ENCODE assay signal across 28 cellular contexts in genomic region chr1:82503805-82504204, GRCh38.
DNase-seq lines count a peak whose midpoint lies in the region; ATAC-seq and TF ChIP-seq lines count a peak whose summit lies in the region.
"Had no signal": no experiment of that assay in that cellular context is flagged by ENCODE, and none has a peak within 500 bp of the region (broad histone marks: within the 10 kb centered on the region; RNA-seq: fewer than 3 reads in every experiment).

No MANE protein-coding gene starts in this region.

- no peak for TF ChIP-seq CTCF in MCF 10A (IDR thresholded peaks at IDR 0.05; ENCODE audit: unreplicated experiment)
- TF ChIP-seq CTCF in breast epithelium (IDR thresholded peaks at IDR 0.05): no peak
- no peak for TF ChIP-seq CTCF in mammary epithelial cell (conservative IDR thresholded peaks at IDR 0.05 in 1 of 2, IDR thresholded peaks at IDR 0.05 in 1 of 2; ENCODE audit: extremely low read depth in 1 of 2, insufficient read depth in 1 of 2, low read depth in 1 of 2, low read length in 2 of 2)
- TF ChIP-seq CTCF in tibial artery (IDR thresholded peaks at IDR 0.05): no peak

- H3K36me3 ChIP-seq in breast epithelium (no peaks in the 10 kb centered on the region), mammary epithelial cell (ENCODE audit: insufficient read depth, low read length) (no peaks in the 10 kb centered on the region), tibial artery (no peaks in the 10 kb centered on the region)
- H3K36me3 ChIP-seq: heart right ventricle, suprapubic skin had no signal

- H3K4me1 Mint-ChIP-seq in MCF 10A (ENCODE audit: insufficient read depth, unreplicated experiment): peaks cover 17% of the 10 kb centered on the region
- H3K4me1 Mint-ChIP-seq: activated B cell treated with CpG ODN at 0.5 μM for 24 hours; activated naive CD8-positive, alpha-beta T cell treated with anti-CD3 and anti-CD28 coated beads for 36 hours; B cell; IgD-negative memory B cell; naive B cell; stimulated activated effector memory CD8-positive, alpha-beta T cell treated with anti-CD3 and anti-CD28 coated beads, Interleukin-12 subunit alpha, Interleukin-12 subunit beta, amount 100 ng/mL, for 72 hours had no signal

- peak overlapping the region; percentile 7 for H2AFZ ChIP-seq in mammary epithelial cell (ENCODE audit: low read depth, low read length)

- H3K9me3 ChIP-seq in breast epithelium: no peaks in the 10 kb centered on the region
- no peaks in the 10 kb centered on the region for H3K9me3 ChIP-seq in mammary epithelial cell (replicated peaks; ENCODE audit: insufficient read depth, low read length)
- H3K9me3 ChIP-seq in tibial artery: no peaks in the 10 kb centered on the region
- H3K9me3 ChIP-seq: heart right ventricle, suprapubic skin had no signal

- no peaks in the 10 kb centered on the region for H3K27me3 Mint-ChIP-seq in MCF 10A (ENCODE audit: insufficient read depth, unreplicated experiment)
- H3K27me3 Mint-ChIP-seq: activated B cell treated with CpG ODN at 0.5 μM for 24 hours, B cell, IgD-negative memory B cell, naive B cell had no signal

- H3K4me3 ChIP-seq in breast epithelium: no peak overlapping the region
- no peak overlapping the region for H3K4me3 ChIP-seq in mammary epithelial cell (replicated peaks in 1 of 3; ENCODE audit: insufficient read depth in 1 of 3, low read depth in 2 of 3, low read length in 3 of 3)
- H3K4me3 ChIP-seq in tibial artery: peak overlapping the region; percentile 27 to 28
- H3K4me3 ChIP-seq: heart right ventricle, smooth muscle cell, suprapubic skin had no signal

- H4K20me1 ChIP-seq in mammary epithelial cell (ENCODE audit: insufficient read depth, low read length): no peaks in the 10 kb centered on the region

- H3K36me3 Mint-ChIP-seq in MCF 10A (ENCODE audit: insufficient read depth, unreplicated experiment): no peaks in the 10 kb centered on the region
- H3K36me3 Mint-ChIP-seq: activated naive CD8-positive, alpha-beta T cell treated with anti-CD3 and anti-CD28 coated beads for 36 hours; IgD-negative memory B cell; naive B cell; stimulated activated effector memory CD8-positive, alpha-beta T cell treated with anti-CD3 and anti-CD28 coated beads, Interleukin-12 subunit alpha, Interleukin-12 subunit beta, amount 100 ng/mL, for 72 hours had no signal

- H3K9ac ChIP-seq in mammary epithelial cell (ENCODE audit: insufficient read depth, low read length): no peak overlapping the region

- H3K27me3 ChIP-seq in breast epithelium (no peaks in the 10 kb centered on the region), mammary epithelial cell (ENCODE audit: insufficient read depth, low read length) (no peaks in the 10 kb centered on the region), tibial artery (no peaks in the 10 kb centered on the region)
- H3K27me3 ChIP-seq: heart right ventricle, suprapubic skin had no signal

- H3K27ac ChIP-seq in breast epithelium: no peak overlapping the region
- H3K27ac ChIP-seq in mammary epithelial cell (ENCODE audit: insufficient read depth, low read depth, low read length): no peak overlapping the region
- peak overlapping the region; percentile 49 to 63 for H3K27ac ChIP-seq in tibial artery
- H3K27ac ChIP-seq: suprapubic skin had no signal

- peak overlapping the region; percentile 3 for H3K4me3 Mint-ChIP-seq in MCF 10A (ENCODE audit: unreplicated experiment)
- H3K4me3 Mint-ChIP-seq: activated B cell treated with CpG ODN at 0.5 μM for 24 hours; activated naive CD8-positive, alpha-beta T cell treated with anti-CD3 and anti-CD28 coated beads for 36 hours; B cell; HFFc6; IgD-negative memory B cell; naive B cell; stimulated activated effector memory CD8-positive, alpha-beta T cell treated with anti-CD3 and anti-CD28 coated beads, Interleukin-12 subunit alpha, Interleukin-12 subunit beta, amount 100 ng/mL, for 72 hours had no signal

- no TSS peak for BruUV-seq in MCF 10A (replicated peaks; lab: Mats Ljungman, UMichigan)
- no TSS peak for BruUV-seq in mammary epithelial cell (replicated peaks; lab: Mats Ljungman, UMichigan)

- ATAC-seq in HG03025 (IDR thresholded peaks at IDR 0.05; ENCODE audit: low FRiP score, unreplicated experiment) (no peak), Right ventricle myocardium superior (ENCODE audit: poor library complexity) (no peak)
- ATAC-seq: heart right ventricle; left colon; stimulated activated effector memory CD8-positive, alpha-beta T cell treated with anti-CD3 and anti-CD28 coated beads, Interleukin-12 subunit alpha, Interleukin-12 subunit beta, amount 100 ng/mL, for 72 hours had no signal

- POLR2A ChIA-PET in MCF 10A (lab: Yijun Ruan, JAX): interaction anchor here (1.0 kb wide), 1 partner anchor 10 kb away, joined by 5 read pairs; no protein-coding TSS in a partner anchor

- no peaks in the 10 kb centered on the region for H3K79me2 ChIP-seq in mammary epithelial cell (ENCODE audit: insufficient read depth, low read length)

- dilution Hi-C loops in mammary epithelial cell (cut with HindIII; ENCODE audit: low sequenced_read_pairs): no loop called here

- H3K4me2 ChIP-seq in mammary epithelial cell (ENCODE audit: insufficient read depth, low read depth, low read length): peak overlapping the region; percentile 28
- H3K4me2 ChIP-seq: smooth muscle cell had no signal

- TF ChIP-seq POLR2A in breast epithelium (IDR thresholded peaks at IDR 0.05): no peak

- in situ Hi-C loops in mammary epithelial cell (cut with MboI; ENCODE audit: low sequenced_read_pairs in 2 of 2): no loop called here

- CTCF ChIA-PET in MCF 10A (lab: Yijun Ruan, JAX) (no interaction called here), mammary epithelial cell (lab: Charles Lee; ENCODE audit: low non-redundant PET) (no interaction called here)

- 67% methylated on average over 1 of the region's 1 CpG for WGBS in mammary epithelial cell (ENCODE audit: low coverage, missing lambda C conversion rate)

- no peak overlapping the region for H3K27ac Mint-ChIP-seq in MCF 10A (ENCODE audit: low read depth, unreplicated experiment)
- H3K27ac Mint-ChIP-seq: activated B cell treated with CpG ODN at 0.5 μM for 24 hours; activated naive CD8-positive, alpha-beta T cell treated with anti-CD3 and anti-CD28 coated beads for 36 hours; activated T-helper 2 cell treated with anti-CD3 and anti-CD28 coated beads, Interferon-gamma antibody, Interleukin-2, Interleukin-4, amounts not matched to agents 10 μg/mL and 5 μg/mL and 100 μg/mL, durations not matched to agents 14 hours and 24 hours and 36 hours; B cell; HFFc6; IgD-negative memory B cell; naive B cell; stimulated activated effector memory CD8-positive, alpha-beta T cell treated with anti-CD3 and anti-CD28 coated beads, Interleukin-12 subunit alpha, Interleukin-12 subunit beta, amount 100 ng/mL, for 72 hours had no signal

- no peaks in the 10 kb centered on the region for H3K9me3 Mint-ChIP-seq in MCF 10A (ENCODE audit: unreplicated experiment)
- H3K9me3 Mint-ChIP-seq: activated B cell treated with CpG ODN at 0.5 μM for 24 hours; activated naive CD8-positive, alpha-beta T cell treated with anti-CD3 and anti-CD28 coated beads for 36 hours; activated T-helper 2 cell treated with anti-CD3 and anti-CD28 coated beads, Interferon-gamma antibody, Interleukin-2, Interleukin-4, amounts not matched to agents 10 μg/mL and 5 μg/mL and 100 μg/mL, durations not matched to agents 14 hours and 24 hours and 36 hours; IgD-negative memory B cell; naive B cell had no signal

- intact Hi-C loops in MCF 10A (cut with micrococcal nuclease): no loop called here
- intact Hi-C loops in breast epithelium (cut with DNase I; ENCODE audit: low total_unique reads): no loop called here
- intact Hi-C loops in mammary epithelial cell (cut with micrococcal nuclease): no loop called here
- intact Hi-C loops in tibial artery (cut with DNase I; ENCODE audit: low total_unique reads): no loop called here
- intact Hi-C loops in Right ventricle myocardium superior (cut with DNase I): no loop called here

- DNase-seq in MCF 10A (ENCODE audit: unreplicated experiment) (peak; percentile 74), breast epithelium (ENCODE audit: low spot score in 2 of 2) (no peak), mammary epithelial cell (peak; percentile 44), fibroblast of the conjunctiva (ENCODE audit: low read depth) (peak; percentile 17), tibial artery (no peak), Right ventricle myocardium superior (no peak)
- DNase-seq in NK-92 treated with Interleukin-12 subunit alpha and Interleukin-12 subunit beta, amount 100 ng/mL, for 24 hours (lab: John Stamatoyannopoulos, UW): no peak
- DNase-seq: activated B cell treated with CpG ODN at 0.5 μM for 24 hours; activated CD4-positive, alpha-beta T cell treated with anti-CD3 and anti-CD28 coated beads, Interleukin-2, amount 50 U/mL, for 48 hours; activated CD8-positive, alpha-beta memory T cell treated with anti-CD3 and anti-CD28 coated beads, Interleukin-2, amount 50 U/mL, for 48 hours; activated naive CD8-positive, alpha-beta T cell treated with anti-CD3 and anti-CD28 coated beads for 36 hours; cortex of kidney; heart right ventricle; HFFc6; left colon; mesendoderm; naive B cell; NCI-H1105 treated with DMSO at 0.1 percent for 48 hours; NCI-H2081; NCI-H526; occipital lobe had no signal

- H3K4me1 ChIP-seq in breast epithelium (no peaks in the 10 kb centered on the region), mammary epithelial cell (ENCODE audit: insufficient read depth, low read length) (no peaks in the 10 kb centered on the region), tibial artery (peaks cover 0 to 29% (median 5%) of the 10 kb centered on the region in 4 donors)

Comparison
In these comparisons a context has a peak if more than half of its experiments do, and no peak if none do; other contexts are left out.
1. DNase-seq: peak in MCF 10A (single experiment), mammary epithelial cell (single experiment) and fibroblast of the conjunctiva (single experiment); none in breast epithelium (0 of 2), tibial artery (0 of 2), NK-92 treated with Interleukin-12 subunit alpha and Interleukin-12 subunit beta, amount 100 ng/mL, for 24 hours (single experiment) and Right ventricle myocardium superior (single experiment).
2. H3K27ac ChIP-seq: peak in tibial artery (2 of 2); none in breast epithelium (0 of 2) and mammary epithelial cell (single experiment).
3. H3K4me3 ChIP-seq: peak in tibial artery (2 of 2); none in breast epithelium (0 of 3) and mammary epithelial cell (0 of 3).